In genomic region chr7:131107343-131108211, GRCh38 we compare ENCODE assay signal across 1 cellular context.
TF ChIP-seq lines count a peak whose summit lies in the region.

No MANE protein-coding gene starts in this region.

TF ChIP-seq in K562, 482 proteins besides CTCF, POLR2A, EP300 and RAD21 (continued from another document and continues in another):
- TF ChIP-seq RREB1 (CRISPR knock-in tag; IDR thresholded peaks at IDR 0.05) (no peak), ZFP1 (CRISPR knock-in tag; IDR thresholded peaks at IDR 0.05) (no peak), CHD4 (IDR thresholded peaks at IDR 0.05; ENCODE audit: insufficient read depth, insufficient replicate concordance, low read depth, low read length, poor library complexity, severe bottlenecking) (peak; percentile 50), ZNF280A (IDR thresholded peaks at IDR 0.05; ENCODE audit: low read depth, partially characterized antibody) (no peak), PYGO2 (tag; IDR thresholded peaks at IDR 0.05) (no peak), FOXA1 (IDR thresholded peaks at IDR 0.05; ENCODE audit: borderline replicate concordance) (no peak), ILF3 (IDR thresholded peaks at IDR 0.05; ENCODE audit: borderline replicate concordance) (no peak; the same call in 1 of the 2 replicates), ZNF124 (CRISPR knock-in tag; IDR thresholded peaks at IDR 0.05) (no peak), C11orf30 (IDR thresholded peaks at IDR 0.05; ENCODE audit: low read depth) (no peak), SREBF1 (IDR thresholded peaks at IDR 0.05; ENCODE audit: borderline replicate concordance, low read depth, low read length) (no peak), ELF4 (CRISPR knock-in tag; IDR thresholded peaks at IDR 0.05) (no peak), HNRNPK (IDR thresholded peaks at IDR 0.05; ENCODE audit: low read depth, low read length, poor library complexity, severe bottlenecking) (no peak), OTX1 (CRISPR knock-in tag; IDR thresholded peaks at IDR 0.05) (no peak), ZBTB26 (CRISPR knock-in tag; IDR thresholded peaks at IDR 0.05) (0 out of 2 replicates have a peak, but pooled peaks have one; percentile 53), HNRNPH1 (optimal IDR thresholded peaks at IDR 0.05; ENCODE audit: low read depth, low read length) (no peak), RUNX1 (IDR thresholded peaks at IDR 0.05; ENCODE audit: low read depth) (no peak), GTF2F1 (IDR thresholded peaks at IDR 0.05; ENCODE audit: low read depth, low read length) (no peak), KLF13 (tag; IDR thresholded peaks at IDR 0.05; ENCODE audit: borderline replicate concordance, low read depth) (no peak), ZNF507 (tag; conservative IDR thresholded peaks at IDR 0.05) (no peak), RBFOX2 (IDR thresholded peaks at IDR 0.05; ENCODE audit: low read depth, low read length) (peak; percentile 88), TAL1 (IDR thresholded peaks at IDR 0.05) (no peak), SFPQ (IDR thresholded peaks at IDR 0.05; ENCODE audit: low read depth, low read length) (no peak), KDM1A (IDR thresholded peaks at IDR 0.05) (no peak), ATF7 (IDR thresholded peaks at IDR 0.05) (peak; percentile 61; the same call in 1 of the 2 replicates), POLR2H (tag; IDR thresholded peaks at IDR 0.05; ENCODE audit: low read depth) (no peak), PKNOX1 (IDR thresholded peaks at IDR 0.05) (peak; percentile 83), POU5F1 (IDR thresholded peaks at IDR 0.05; ENCODE audit: borderline replicate concordance, low read depth, low read length, partially characterized antibody) (no peak), NFATC3 (IDR thresholded peaks at IDR 0.05) (no peak)
- TF ChIP-seq, protein P1, sequence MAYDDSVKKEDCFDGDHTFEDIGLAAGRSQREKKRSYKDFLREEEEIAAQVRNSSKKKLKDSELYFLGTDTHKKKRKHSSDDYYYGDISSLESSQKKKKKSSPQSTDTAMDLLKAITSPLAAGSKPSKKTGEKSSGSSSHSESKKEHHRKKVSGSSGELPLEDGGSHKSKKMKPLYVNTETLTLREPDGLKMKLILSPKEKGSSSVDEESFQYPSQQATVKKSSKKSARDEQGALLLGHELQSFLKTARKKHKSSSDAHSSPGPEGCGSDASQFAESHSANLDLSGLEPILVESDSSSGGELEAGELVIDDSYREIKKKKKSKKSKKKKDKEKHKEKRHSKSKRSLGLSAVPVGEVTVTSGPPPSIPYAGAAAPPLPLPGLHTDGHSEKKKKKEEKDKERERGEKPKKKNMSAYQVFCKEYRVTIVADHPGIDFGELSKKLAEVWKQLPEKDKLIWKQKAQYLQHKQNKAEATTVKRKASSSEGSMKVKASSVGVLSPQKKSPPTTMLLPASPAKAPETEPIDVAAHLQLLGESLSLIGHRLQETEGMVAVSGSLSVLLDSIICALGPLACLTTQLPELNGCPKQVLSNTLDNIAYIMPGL (CRISPR knock-in tag; IDR thresholded peaks at IDR 0.05) = peak; percentile 77; the same call in 1 of the 2 replicates
- TF ChIP-seq, protein P2, sequence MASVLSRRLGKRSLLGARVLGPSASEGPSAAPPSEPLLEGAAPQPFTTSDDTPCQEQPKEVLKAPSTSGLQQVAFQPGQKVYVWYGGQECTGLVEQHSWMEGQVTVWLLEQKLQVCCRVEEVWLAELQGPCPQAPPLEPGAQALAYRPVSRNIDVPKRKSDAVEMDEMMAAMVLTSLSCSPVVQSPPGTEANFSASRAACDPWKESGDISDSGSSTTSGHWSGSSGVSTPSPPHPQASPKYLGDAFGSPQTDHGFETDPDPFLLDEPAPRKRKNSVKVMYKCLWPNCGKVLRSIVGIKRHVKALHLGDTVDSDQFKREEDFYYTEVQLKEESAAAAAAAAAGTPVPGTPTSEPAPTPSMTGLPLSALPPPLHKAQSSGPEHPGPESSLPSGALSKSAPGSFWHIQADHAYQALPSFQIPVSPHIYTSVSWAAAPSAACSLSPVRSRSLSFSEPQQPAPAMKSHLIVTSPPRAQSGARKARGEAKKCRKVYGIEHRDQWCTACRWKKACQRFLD (CRISPR knock-in tag; IDR thresholded peaks at IDR 0.05) = no peak
- TF ChIP-seq, protein P3, sequence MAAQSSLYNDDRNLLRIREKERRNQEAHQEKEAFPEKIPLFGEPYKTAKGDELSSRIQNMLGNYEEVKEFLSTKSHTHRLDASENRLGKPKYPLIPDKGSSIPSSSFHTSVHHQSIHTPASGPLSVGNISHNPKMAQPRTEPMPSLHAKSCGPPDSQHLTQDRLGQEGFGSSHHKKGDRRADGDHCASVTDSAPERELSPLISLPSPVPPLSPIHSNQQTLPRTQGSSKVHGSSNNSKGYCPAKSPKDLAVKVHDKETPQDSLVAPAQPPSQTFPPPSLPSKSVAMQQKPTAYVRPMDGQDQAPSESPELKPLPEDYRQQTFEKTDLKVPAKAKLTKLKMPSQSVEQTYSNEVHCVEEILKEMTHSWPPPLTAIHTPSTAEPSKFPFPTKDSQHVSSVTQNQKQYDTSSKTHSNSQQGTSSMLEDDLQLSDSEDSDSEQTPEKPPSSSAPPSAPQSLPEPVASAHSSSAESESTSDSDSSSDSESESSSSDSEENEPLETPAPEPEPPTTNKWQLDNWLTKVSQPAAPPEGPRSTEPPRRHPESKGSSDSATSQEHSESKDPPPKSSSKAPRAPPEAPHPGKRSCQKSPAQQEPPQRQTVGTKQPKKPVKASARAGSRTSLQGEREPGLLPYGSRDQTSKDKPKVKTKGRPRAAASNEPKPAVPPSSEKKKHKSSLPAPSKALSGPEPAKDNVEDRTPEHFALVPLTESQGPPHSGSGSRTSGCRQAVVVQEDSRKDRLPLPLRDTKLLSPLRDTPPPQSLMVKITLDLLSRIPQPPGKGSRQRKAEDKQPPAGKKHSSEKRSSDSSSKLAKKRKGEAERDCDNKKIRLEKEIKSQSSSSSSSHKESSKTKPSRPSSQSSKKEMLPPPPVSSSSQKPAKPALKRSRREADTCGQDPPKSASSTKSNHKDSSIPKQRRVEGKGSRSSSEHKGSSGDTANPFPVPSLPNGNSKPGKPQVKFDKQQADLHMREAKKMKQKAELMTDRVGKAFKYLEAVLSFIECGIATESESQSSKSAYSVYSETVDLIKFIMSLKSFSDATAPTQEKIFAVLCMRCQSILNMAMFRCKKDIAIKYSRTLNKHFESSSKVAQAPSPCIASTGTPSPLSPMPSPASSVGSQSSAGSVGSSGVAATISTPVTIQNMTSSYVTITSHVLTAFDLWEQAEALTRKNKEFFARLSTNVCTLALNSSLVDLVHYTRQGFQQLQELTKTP (IDR thresholded peaks at IDR 0.05; ENCODE audit: low read depth in 1 of 2, partially characterized antibody in 2 of 2) = peak in 1 of 2 experiments; percentile 4
- TF ChIP-seq, protein P4, sequence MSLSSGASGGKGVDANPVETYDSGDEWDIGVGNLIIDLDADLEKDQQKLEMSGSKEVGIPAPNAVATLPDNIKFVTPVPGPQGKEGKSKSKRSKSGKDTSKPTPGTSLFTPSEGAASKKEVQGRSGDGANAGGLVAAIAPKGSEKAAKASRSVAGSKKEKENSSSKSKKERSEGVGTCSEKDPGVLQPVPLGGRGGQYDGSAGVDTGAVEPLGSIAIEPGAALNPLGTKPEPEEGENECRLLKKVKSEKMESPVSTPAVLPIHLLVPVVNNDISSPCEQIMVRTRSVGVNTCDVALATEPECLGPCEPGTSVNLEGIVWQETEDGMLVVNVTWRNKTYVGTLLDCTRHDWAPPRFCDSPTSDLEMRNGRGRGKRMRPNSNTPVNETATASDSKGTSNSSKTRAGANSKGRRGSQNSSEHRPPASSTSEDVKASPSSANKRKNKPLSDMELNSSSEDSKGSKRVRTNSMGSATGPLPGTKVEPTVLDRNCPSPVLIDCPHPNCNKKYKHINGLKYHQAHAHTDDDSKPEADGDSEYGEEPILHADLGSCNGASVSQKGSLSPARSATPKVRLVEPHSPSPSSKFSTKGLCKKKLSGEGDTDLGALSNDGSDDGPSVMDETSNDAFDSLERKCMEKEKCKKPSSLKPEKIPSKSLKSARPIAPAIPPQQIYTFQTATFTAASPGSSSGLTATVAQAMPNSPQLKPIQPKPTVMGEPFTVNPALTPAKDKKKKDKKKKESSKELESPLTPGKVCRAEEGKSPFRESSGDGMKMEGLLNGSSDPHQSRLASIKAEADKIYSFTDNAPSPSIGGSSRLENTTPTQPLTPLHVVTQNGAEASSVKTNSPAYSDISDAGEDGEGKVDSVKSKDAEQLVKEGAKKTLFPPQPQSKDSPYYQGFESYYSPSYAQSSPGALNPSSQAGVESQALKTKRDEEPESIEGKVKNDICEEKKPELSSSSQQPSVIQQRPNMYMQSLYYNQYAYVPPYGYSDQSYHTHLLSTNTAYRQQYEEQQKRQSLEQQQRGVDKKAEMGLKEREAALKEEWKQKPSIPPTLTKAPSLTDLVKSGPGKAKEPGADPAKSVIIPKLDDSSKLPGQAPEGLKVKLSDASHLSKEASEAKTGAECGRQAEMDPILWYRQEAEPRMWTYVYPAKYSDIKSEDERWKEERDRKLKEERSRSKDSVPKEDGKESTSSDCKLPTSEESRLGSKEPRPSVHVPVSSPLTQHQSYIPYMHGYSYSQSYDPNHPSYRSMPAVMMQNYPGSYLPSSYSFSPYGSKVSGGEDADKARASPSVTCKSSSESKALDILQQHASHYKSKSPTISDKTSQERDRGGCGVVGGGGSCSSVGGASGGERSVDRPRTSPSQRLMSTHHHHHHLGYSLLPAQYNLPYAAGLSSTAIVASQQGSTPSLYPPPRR (CRISPR knock-in tag; IDR thresholded peaks at IDR 0.05; ENCODE audit: borderline replicate concordance) = no peak
